1 cellular context compared by ENCODE assay signal in genomic region chr9:99167120-99167519, GRCh38.
TF ChIP-seq lines count a peak whose summit lies in the region.

No MANE protein-coding gene starts in this region.

TF ChIP-seq in GM12878, 131 proteins besides CTCF, POLR2A, EP300 and RAD21:
- no peak for TF ChIP-seq IKZF1 (conservative IDR thresholded peaks at IDR 0.05)
- no peak for TF ChIP-seq SUZ12 (IDR thresholded peaks at IDR 0.05; ENCODE audit: unreplicated experiment)
- TF ChIP-seq BCL3 (IDR thresholded peaks at IDR 0.05; ENCODE audit: borderline replicate concordance, insufficient read depth, low read depth, low read length, poor library complexity, severe bottlenecking), result no peak
- no peak for TF ChIP-seq ZNF207 (IDR thresholded peaks at IDR 0.05; ENCODE audit: borderline replicate concordance)
- no peak for TF ChIP-seq NR2C1 (IDR thresholded peaks at IDR 0.05)
- no peak for TF ChIP-seq ZNF274 (IDR thresholded peaks at IDR 0.05; ENCODE audit: insufficient read depth, insufficient read length)
- no peak for TF ChIP-seq CREB1 (IDR thresholded peaks at IDR 0.05; ENCODE audit: low read depth)
- no peak for TF ChIP-seq STAT3 (IDR thresholded peaks at IDR 0.05; ENCODE audit: low read depth, low read length)
- no peak for TF ChIP-seq ZNF24 (IDR thresholded peaks at IDR 0.05)
- TF ChIP-seq MXI1 (IDR thresholded peaks at IDR 0.05; ENCODE audit: low read depth, low read length), result no peak
- no peak for TF ChIP-seq PAX8 (IDR thresholded peaks at IDR 0.05)
- no peak for TF ChIP-seq TCF12 (IDR thresholded peaks at IDR 0.05; ENCODE audit: low read depth, low read length)
